ENCODE assay signal across 34 cellular contexts in genomic region chr3:140794507-140794906, GRCh38.
"Had no signal": no experiment of that assay in that cellular context is flagged by ENCODE, and none has a peak within 500 bp of the region (broad histone marks: within the 10 kb centered on the region; RNA-seq: fewer than 3 reads in every experiment).

No MANE protein-coding gene starts in this region.

- H2AFZ ChIP-seq: PC-9 had no signal

- H3K4me2 ChIP-seq: KMS-11, PC-9 had no signal

- FAIRE-seq: astrocyte, RCC 7860 had no signal

- H3K9ac ChIP-seq: KMS-11 had no signal

- H3K27ac ChIP-seq: adrenal gland, body of pancreas, breast epithelium, KMS-11, PC-9, VCaP had no signal

- H3K4me1 ChIP-seq: adrenal gland, body of pancreas, breast epithelium had no signal

- H3K4me3 ChIP-seq: adrenal gland, body of pancreas, breast epithelium, PC-9 had no signal

- H3K9me3 ChIP-seq: adrenal gland had no signal

- DNase-seq: activated CD4-positive, alpha-beta T cell treated with anti-CD3 and anti-CD28 coated beads for 1 hour; activated CD4-positive, alpha-beta T cell treated with anti-CD3 and anti-CD28 coated beads for 48 hours; activated CD4-positive, alpha-beta T cell treated with anti-CD3 and anti-CD28 coated beads, Interleukin-2, amount 50 U/mL, for 48 hours; activated CD4-positive, CD25-positive, alpha-beta regulatory T cell; activated CD8-positive, alpha-beta T cell treated with anti-CD3 and anti-CD28 coated beads, Interleukin-2, amount 10 ng/mL, durations not matched to agents 7 days and 5 days; activated gamma-delta T cell treated with Interleukin-2 at 50 U/mL for 16 hours; activated naive CD4-positive, alpha-beta T cell treated with anti-CD3 and anti-CD28 coated beads for 36 hours; activated T-cell treated with anti-CD3 and anti-CD28 coated beads for 4 hours; activated T-cell treated with anti-CD3 and anti-CD28 coated beads, Interleukin-2, amount 50 U/mL, for 4 hours; adrenal gland; body of pancreas; cerebellar nuclear complex; MM.1S; MV-4-11; NCI-H1092; NCI-H1436 treated with DMSO at 0.1 percent for 48 hours; NCI-H187 treated with DMSO at 0.1 percent for 48 hours; NCI-H2081; NCI-H2171 treated with DMSO at 0.1 percent for 48 hours; NCI-H2227 treated with DMSO at 0.1 percent for 48 hours; NCI-H446; NCI-H510A treated with DMSO at 0.1 percent for 48 hours; PC-9; Right ventricle myocardium superior; SW 1271; T-helper 1 cell; T-helper 2 cell; T-helper 9 cell had no signal

- H3K36me3 ChIP-seq: adrenal gland, breast epithelium had no signal

- ATAC-seq: activated CD8-positive, alpha-beta T cell treated with anti-CD3 and anti-CD28 coated beads, Interleukin-2, amount 10 ng/mL, durations not matched to agents 7 days and 5 days; activated naive CD4-positive, alpha-beta T cell treated with anti-CD3 and anti-CD28 coated beads, Interleukin-2, amount 50 U/mL, for 72 hours; activated T-cell treated with anti-CD3 and anti-CD28 coated beads, Interleukin-2, amount 50 U/mL, for 4 hours; body of pancreas had no signal

- H3K27me3 ChIP-seq: adrenal gland, body of pancreas, breast epithelium had no signal
